In the genomic region with DNA sequence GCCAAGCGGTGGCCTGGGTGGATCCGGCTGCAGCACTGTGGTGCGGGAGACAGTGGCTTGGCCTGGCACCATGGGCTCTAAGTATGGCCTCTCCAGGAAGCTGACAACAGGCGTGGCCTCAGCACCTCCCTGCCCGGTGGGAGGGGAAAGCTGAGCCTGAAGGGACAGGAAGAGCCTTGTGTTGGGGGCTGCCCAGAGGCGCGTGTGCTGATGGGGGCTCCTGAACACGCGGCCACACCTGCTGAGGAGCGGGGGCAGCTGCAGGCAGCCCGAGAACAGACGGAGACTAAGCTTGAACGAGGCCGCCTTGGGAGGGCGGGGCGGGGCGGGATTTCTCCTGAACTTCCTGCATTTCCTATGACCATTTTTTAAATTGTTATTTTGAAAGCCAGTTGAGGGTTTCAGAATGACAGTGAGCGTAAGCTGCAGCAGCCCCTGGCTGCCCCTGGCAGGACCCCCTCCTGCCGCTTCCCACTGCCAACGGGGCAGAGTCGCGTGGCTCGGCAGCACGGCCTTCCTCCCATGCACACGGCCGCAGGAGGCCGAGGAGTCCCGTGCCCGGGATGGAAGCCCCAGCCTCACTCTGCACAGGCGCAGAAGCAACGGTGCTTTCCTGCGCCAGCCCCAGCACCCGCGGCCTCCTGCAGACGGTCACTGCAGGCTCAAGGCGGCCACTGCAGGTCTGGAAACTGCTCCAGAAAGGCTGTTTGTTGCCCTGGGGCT, we compare ENCODE assay signal across 8 cellular contexts. TPM values are rescaled to one million over a fixed set of nuclear protein-coding genes. Genes with fewer than 3 reads are reported as not detected.
DNase-seq lines count a peak whose midpoint lies in the region; ATAC-seq and TF ChIP-seq lines count a peak whose summit lies in the region.

No MANE protein-coding gene starts in this region.

- in situ Hi-C loops in GM18951 (cut with MboI; ENCODE audit: low sequenced_read_pairs, unreplicated experiment): loop anchor here (10.0 kb wide), 1 partner anchor 135 kb away; no protein-coding TSS in a partner anchor

- ATAC-seq in HG03175 (IDR thresholded peaks at IDR 0.05; ENCODE audit: unreplicated experiment): peak; percentile 51
- peak; percentile 43 for ATAC-seq in omental fat pad (ENCODE audit: low FRiP score)
- ATAC-seq in GM21717 (IDR thresholded peaks at IDR 0.05; ENCODE audit: unreplicated experiment): no peak

- H3K27ac ChIP-seq in adrenal gland: peak overlapping the region in 2 of 5 donors; percentile 7 to 69

- no peak for TF ChIP-seq CTCF in adrenal gland (IDR thresholded peaks at IDR 0.05)
- TF ChIP-seq CTCF in omental fat pad (IDR thresholded peaks at IDR 0.05): no peak
- TF ChIP-seq CTCF in lower leg skin (IDR thresholded peaks at IDR 0.05): no peak

- no peaks in the 10 kb centered on the region for H3K4me1 ChIP-seq in adrenal gland (replicated peaks in 1 of 2)

- intact Hi-C loops in adrenal gland (cut with DNase I): loop anchor here in 1 of 2 donors (5.0 kb wide), 1 partner anchor 222 kb away; no protein-coding TSS in a partner anchor
- intact Hi-C loops in posterior vena cava (cut with DNase I): loop anchor here in 1 of 2 donors (5.0 to 10.0 kb wide), 2 partner anchors 222 to 415 kb away; no protein-coding TSS in a partner anchor
- intact Hi-C loops in lower leg skin (cut with DNase I; ENCODE audit: low total_unique reads): no loop called here

- no peaks in the 10 kb centered on the region for H3K9me3 ChIP-seq in adrenal gland (replicated peaks in 1 of 3)

- WGBS in adrenal gland, 4 donors: 59 to 69% (median 62%) methylated on average over 9 to 36 of the region's 36 CpGs
- 39 to 59% methylated on average over 23 to 34 of the region's 36 CpGs for WGBS in lower leg skin, 2 donors

- TF ChIP-seq POLR2A in GM18951 (IDR thresholded peaks at IDR 0.05; ENCODE audit: extremely low read depth, insufficient read depth, insufficient read length): peak; percentile 36
- TF ChIP-seq POLR2A in adrenal gland (IDR thresholded peaks at IDR 0.05): peak in 1 of 2 donors; percentile 35
- no peak for TF ChIP-seq POLR2A in lower leg skin (IDR thresholded peaks at IDR 0.05)

- peak in 4 of 7 donors; percentile 30 to 62 (median 36) for DNase-seq in adrenal gland
- DNase-seq in omental fat pad (ENCODE audit: low spot score): no peak
- DNase-seq in posterior vena cava (ENCODE audit: low spot score): no peak
- DNase-seq in lower leg skin (ENCODE audit: low spot score in 2 of 2): no peak
- no peak for DNase-seq in SIG-M5 (lab: John Stamatoyannopoulos, UW)

- H3K4me3 ChIP-seq in adrenal gland: peak overlapping the region in 1 of 4 donors; percentile 29
- H3K4me3 ChIP-seq in lower leg skin (ENCODE audit: low read depth, poor library complexity, severe bottlenecking): no peak overlapping the region

- H3K36me3 ChIP-seq in adrenal gland (replicated peaks in 1 of 2): no peaks in the 10 kb centered on the region

- H3K27me3 ChIP-seq in adrenal gland: no peaks in the 10 kb centered on the region

RNA-seq across cellular contexts. Expression of gene DPYSL4, which starts 43.2 kb away (rescaled TPM):
- total RNA-seq in adrenal gland (1 to 10 TPM in 7 of 8 donors, under 1 TPM in 1; 0.42 to 5.6 (median 3.2) TPM), omental fat pad (1 to 10 TPM in 1 of 4 donors, under 1 TPM in 3; 0.69 to 3.0 (median 0.81) TPM), posterior vena cava (1 to 10 TPM; 1.4 to 2.1 TPM), lower leg skin (1 to 10 TPM in 2 of 4 donors, not detected in 2; 1.1 to 1.3 TPM)
- polyA plus RNA-seq in adrenal gland: 1 to 10 TPM in 2 of 3 donors, under 1 TPM in 1; 0.99 to 7.6 (median 5.7) TPM

Comparison
In these comparisons a context has a peak if more than half of its experiments do, and no peak if none do; other contexts are left out.
1. DNase-seq: peak in adrenal gland (4 of 7); none in omental fat pad (single experiment), posterior vena cava (single experiment), lower leg skin (0 of 2) and SIG-M5 (single experiment).